8 cellular contexts compared by ENCODE assay signal in genomic region chr10:71836594-71836970, GRCh38. TPM values are rescaled to one million over a fixed set of nuclear protein-coding genes. Genes with fewer than 3 reads are reported as not detected.
DNase-seq lines count a peak whose midpoint lies in the region; ATAC-seq and TF ChIP-seq lines count a peak whose summit lies in the region.

No MANE protein-coding gene starts in this region.

- peaks cover 6 to 28% (median 23%) of the 10 kb centered on the region in 4 donors for H3K36me3 ChIP-seq in stomach

- intact Hi-C loops in stomach (cut with DNase I; ENCODE audit: low total_unique reads): loop anchor here (10.0 kb wide), 1 partner anchor 58 kb away; no protein-coding TSS in a partner anchor

- peak overlapping the region; percentile 28 to 76 (median 70) for H3K27ac ChIP-seq in stomach

- H3K27me3 ChIP-seq in stomach: no peaks in the 10 kb centered on the region

- in situ Hi-C loops in G401 (cut with HindIII; ENCODE audit: low sequenced_read_pairs): no loop called here

- H3K9me3 ChIP-seq in stomach: no peaks in the 10 kb centered on the region

- 43 to 75% (median 70%) methylated on average over 4 of the region's 4 CpGs for WGBS in stomach, 5 donors

- DNase-seq in fibroblast of the aortic adventitia (ENCODE audit: low read depth) (peak; percentile 44), stomach (no peak), NCI-H2196 (lab: John Stamatoyannopoulos, UW; ENCODE audit: unreplicated experiment) (no peak), DMS53 (lab: John Stamatoyannopoulos, UW) (no peak), G401 (ENCODE audit: low spot score) (no peak), SW 1271 (lab: John Stamatoyannopoulos, UW) (no peak)

- no peak for TF ChIP-seq CTCF in fibroblast of the aortic adventitia (IDR thresholded peaks at IDR 0.05; ENCODE audit: insufficient read depth, low read length)
- TF ChIP-seq CTCF in stomach (IDR thresholded peaks at IDR 0.05): no peak

- H3K4me3 ChIP-seq in fibroblast of the aortic adventitia (ENCODE audit: low read depth, low read length): no peak overlapping the region
- no peak overlapping the region for H3K4me3 ChIP-seq in stomach

- TF ChIP-seq EP300 in stomach (IDR thresholded peaks at IDR 0.05): no peak

- peaks cover 54 to 100% (median 86%) of the 10 kb centered on the region in 4 donors for H3K4me1 ChIP-seq in stomach

- no peak for TF ChIP-seq POLR2A in stomach (IDR thresholded peaks at IDR 0.05)

- ATAC-seq in GM21367 (IDR thresholded peaks at IDR 0.05; ENCODE audit: unreplicated experiment) (peak; percentile 15), HG03469 (IDR thresholded peaks at IDR 0.05; ENCODE audit: unreplicated experiment) (peak; percentile 1)

RNA-seq across cellular contexts. Expression of gene PSAP, which starts 14.5 kb away (rescaled TPM):
- total RNA-seq in fibroblast of the aortic adventitia (ENCODE audit: low replicate concordance): 615 and 2,167 TPM in 2 replicates
- total RNA-seq in stomach: 100 to 1,000 TPM; 176 to 709 (median 604) TPM
- 100 to 1,000 TPM; 174 to 311 (median 308) TPM for polyA plus RNA-seq in stomach
- 582 and 588 TPM in 2 replicates for total RNA-seq in G401 (2014; rRNA removed; shearing (Covaris generic))
